ENCODE assay signal across 27 cellular contexts in the genomic region with DNA sequence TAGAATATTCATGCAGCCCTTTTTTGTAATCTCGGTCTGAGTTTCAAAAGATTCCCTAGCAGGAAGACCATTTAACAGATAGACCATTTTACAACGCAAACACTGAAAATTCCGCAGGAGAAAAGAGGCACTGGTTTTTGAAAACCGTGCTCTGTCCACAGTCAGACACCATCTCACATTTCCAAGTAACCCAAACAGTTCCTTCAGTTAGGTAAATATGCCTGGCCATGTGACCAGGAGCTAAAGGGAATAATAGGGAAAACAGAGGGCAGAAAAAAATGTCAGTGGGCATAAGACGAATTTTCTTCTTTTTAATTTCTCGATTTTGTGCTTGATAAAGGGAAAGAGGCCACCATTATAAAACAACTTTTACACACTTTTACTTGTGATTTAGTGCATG.
"Had no signal": no experiment of that assay in that cellular context is flagged by ENCODE, and none has a peak within 500 bp of the region (broad histone marks: within the 10 kb centered on the region; RNA-seq: fewer than 3 reads in every experiment).

No MANE protein-coding gene starts in this region.

- DNase-seq: activated CD4-positive, alpha-beta memory T cell treated with anti-CD3 and anti-CD28 coated beads for 36 hours; activated CD4-positive, CD25-positive, alpha-beta regulatory T cell treated with anti-CD3 and anti-CD28 coated beads, Interleukin-2, amount 50 U/mL, for 72 hours; activated CD8-positive, alpha-beta memory T cell treated with anti-CD3 and anti-CD28 coated beads, Interleukin-2, amount 50 U/mL, for 4 hours; activated effector memory CD4-positive, alpha-beta T cell treated with anti-CD3 and anti-CD28 coated beads, Interleukin-2, amount 50 U/mL, for 16 hours; activated naive CD4-positive, alpha-beta T cell treated with anti-CD3 and anti-CD28 coated beads for 36 hours; activated naive CD8-positive, alpha-beta T cell treated with anti-CD3 and anti-CD28 coated beads for 36 hours; activated T-cell treated with anti-CD3 and anti-CD28 coated beads, Interleukin-2, amount 50 U/mL, for 1 hour; adrenal gland; aorta; body of pancreas; cerebellar nuclear complex; colonic mucosa; dorsolateral prefrontal cortex; effector memory CD4-positive, alpha-beta T cell; hippocampal formation; left cardiac atrium; left ventricle myocardium superior; mucosa of descending colon; nephron progenitor cell; occipital lobe; right cardiac atrium; stimulated activated CD4-positive, alpha-beta T cell treated with anti-CD3 and anti-CD28 coated beads, Interleukin-2, amount 100 ng/mL, for 48 hours; stimulated activated naive CD4-positive, alpha-beta T cell treated with Interleukin-2 at 50 U/mL for 16 hours; T1000 had no signal

- H3K36me3 Mint-ChIP-seq: activated CD4-positive, alpha-beta memory T cell treated with anti-CD3 and anti-CD28 coated beads for 36 hours; activated naive CD8-positive, alpha-beta T cell treated with anti-CD3 and anti-CD28 coated beads for 36 hours had no signal

- ATAC-seq: body of pancreas, gastroesophageal sphincter, left cardiac atrium, left ventricle myocardium superior, mucosa of descending colon, right cardiac atrium had no signal

- H3K27ac Mint-ChIP-seq: activated CD4-positive, alpha-beta memory T cell treated with anti-CD3 and anti-CD28 coated beads for 36 hours; activated CD4-positive, alpha-beta T cell treated with anti-CD3 and anti-CD28 coated beads, Interleukin-2, amount 10 ng/mL, durations not matched to agents 24 days and 14 days; activated naive CD4-positive, alpha-beta T cell treated with anti-CD3 and anti-CD28 coated beads for 36 hours; activated naive CD8-positive, alpha-beta T cell treated with anti-CD3 and anti-CD28 coated beads for 36 hours; activated T-helper 1 cell treated with anti-CD3 and anti-CD28 coated beads, Interleukin-12 subunit alpha, Interleukin-12 subunit beta, Interleukin-2, Interleukin-4 antibody, amounts not matched to agents 30 ng/mL and 10 ng/mL and 1 ng/mL, durations not matched to agents 14 hours and 24 hours and 36 hours; nephron progenitor cell had no signal

- H3K9me3 Mint-ChIP-seq: activated CD4-positive, alpha-beta memory T cell treated with anti-CD3 and anti-CD28 coated beads for 36 hours; activated CD4-positive, alpha-beta T cell treated with anti-CD3 and anti-CD28 coated beads, Interleukin-2, amount 10 ng/mL, durations not matched to agents 24 days and 14 days; activated naive CD4-positive, alpha-beta T cell treated with anti-CD3 and anti-CD28 coated beads for 36 hours; activated naive CD8-positive, alpha-beta T cell treated with anti-CD3 and anti-CD28 coated beads for 36 hours; activated T-helper 1 cell treated with anti-CD3 and anti-CD28 coated beads, Interleukin-12 subunit alpha, Interleukin-12 subunit beta, Interleukin-2, Interleukin-4 antibody, amounts not matched to agents 30 ng/mL and 10 ng/mL and 1 ng/mL, durations not matched to agents 14 hours and 24 hours and 36 hours; nephron progenitor cell had no signal

- H3K4me3 Mint-ChIP-seq: activated CD4-positive, alpha-beta memory T cell treated with anti-CD3 and anti-CD28 coated beads for 36 hours; activated CD4-positive, alpha-beta T cell treated with anti-CD3 and anti-CD28 coated beads, Interleukin-2, amount 10 ng/mL, durations not matched to agents 24 days and 14 days; activated naive CD4-positive, alpha-beta T cell treated with anti-CD3 and anti-CD28 coated beads for 36 hours; activated naive CD8-positive, alpha-beta T cell treated with anti-CD3 and anti-CD28 coated beads for 36 hours; activated T-helper 1 cell treated with anti-CD3 and anti-CD28 coated beads, Interleukin-12 subunit alpha, Interleukin-12 subunit beta, Interleukin-2, Interleukin-4 antibody, amounts not matched to agents 30 ng/mL and 10 ng/mL and 1 ng/mL, durations not matched to agents 14 hours and 24 hours and 36 hours; nephron progenitor cell had no signal
